Comparison of ENCODE assay signal across 8 cellular contexts in the genomic region with DNA sequence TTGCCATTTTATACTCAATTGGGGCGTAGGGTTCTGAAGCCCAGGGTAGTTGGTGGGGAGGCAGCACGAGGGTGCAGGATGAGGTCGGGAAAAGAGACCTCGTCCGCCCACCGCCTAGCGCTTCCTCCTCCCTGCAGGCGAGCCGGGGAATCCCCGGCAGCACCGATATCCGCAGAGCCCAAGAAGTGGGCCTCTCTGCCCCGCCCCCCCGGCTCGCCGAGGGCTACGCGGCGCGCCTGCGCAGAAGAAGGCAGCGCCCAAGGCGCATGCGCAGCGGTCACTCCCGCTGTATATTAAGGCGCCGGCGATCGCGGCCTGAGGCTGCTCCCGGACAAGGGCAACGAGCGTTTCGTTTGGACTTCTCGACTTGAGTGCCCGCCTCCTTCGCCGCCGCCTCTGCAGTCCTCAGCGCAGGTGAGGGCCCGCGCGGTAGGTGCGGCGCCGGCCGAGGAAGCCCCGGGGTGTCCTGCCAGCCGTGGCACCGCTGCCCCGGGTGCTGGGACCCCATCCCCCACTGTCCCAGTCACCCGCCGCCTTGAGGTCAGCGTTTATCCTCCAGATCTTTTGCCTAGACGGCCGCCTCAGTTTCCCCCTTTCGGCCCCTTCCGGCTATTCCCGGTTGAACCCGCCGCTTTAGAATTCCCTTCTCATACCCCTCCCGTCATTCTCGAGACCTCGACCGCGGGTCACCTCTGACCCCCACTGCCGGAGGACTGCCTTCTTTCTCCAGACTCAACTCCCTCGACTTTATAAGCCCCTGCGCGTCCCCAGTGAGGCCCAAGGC. TPM values are rescaled to one million over a fixed set of nuclear protein-coding genes. Genes with fewer than 3 reads are reported as not detected.
DNase-seq lines count a peak whose midpoint lies in the region; ATAC-seq and TF ChIP-seq lines count a peak whose summit lies in the region.

Gene ALAS1 (plus strand): TSS at position 319 of the 784 bp plus-strand sequence. CDS start 1,082 bp downstream, outside the sequence.

- H3K27ac Mint-ChIP-seq in HFFc6 (peak within 1 kb of the TSS; percentile 81), glutamatergic neuron (ENCODE audit: unreplicated experiment) (peak within 1 kb of the TSS; percentile 73), osteocyte (ENCODE audit: unreplicated experiment) (peak within 1 kb of the TSS; percentile 88)
- peak within 1 kb of the TSS; percentile 89 to 98 for H3K27ac Mint-ChIP-seq in activated naive CD4-positive, alpha-beta T cell treated with anti-CD3 and anti-CD28 coated beads, Interleukin-2, amount 50 U/mL, for 72 hours

- CTCF ChIA-PET in GM10248 (lab: Yijun Ruan, JAX): interaction anchor here (1.2 to 1.8 kb wide), 5 partner anchors 14 to 141 kb away, joined by 4 to 7 read pairs (median 4); no protein-coding TSS in a partner anchor

- no peak for TF ChIP-seq CTCF in GM10248 (IDR thresholded peaks at IDR 0.05; ENCODE audit: control extremely low read depth, extremely low read depth, low read depth, missing control alignments)
- peak; percentile 36 for TF ChIP-seq CTCF in HFFc6 (IDR thresholded peaks at IDR 0.05)
- TF ChIP-seq CTCF in NB4 (IDR thresholded peaks at IDR 0.05; ENCODE audit: low read depth, low read length): no peak
- TF ChIP-seq CTCF in glutamatergic neuron (IDR thresholded peaks at IDR 0.05; ENCODE audit: partially characterized antibody, unreplicated experiment): peak; percentile 34
- TF ChIP-seq CTCF in osteocyte (IDR thresholded peaks at IDR 0.05): no peak
- peak; percentile 46 for TF ChIP-seq CTCF in thoracic aorta (IDR thresholded peaks at IDR 0.05)

- POLR2A ChIA-PET in GM10248 (lab: Yijun Ruan, JAX): no interaction called here

- H3K4me3 Mint-ChIP-seq in HFFc6: peak within 1 kb of the TSS; percentile 94
- peak within 1 kb of the TSS; percentile 99 for H3K4me3 Mint-ChIP-seq in glutamatergic neuron (ENCODE audit: unreplicated experiment)
- H3K4me3 Mint-ChIP-seq in osteocyte (ENCODE audit: unreplicated experiment): peak within 1 kb of the TSS; percentile 98

- peaks cover 43% of the 10 kb centered on the region for H3K4me1 Mint-ChIP-seq in HFFc6 (ENCODE audit: low read depth)
- H3K4me1 Mint-ChIP-seq in glutamatergic neuron (ENCODE audit: low read depth, unreplicated experiment): peaks cover 13% of the 10 kb centered on the region
- peaks cover 24% of the 10 kb centered on the region for H3K4me1 Mint-ChIP-seq in osteocyte (ENCODE audit: unreplicated experiment)

- H3K9me3 ChIP-seq in thoracic aorta: no peaks in the 10 kb centered on the region

- DNase-seq in GM10248 (ENCODE audit: extremely low spot score) (peak; percentile 99), HFFc6 (peak; percentile 74), NB4 (ENCODE audit: low read depth) (peak; percentile 91), SKM-1 (lab: John Stamatoyannopoulos, UW; ENCODE audit: unreplicated experiment) (peak; percentile 88), glutamatergic neuron (peak; percentile 93), osteocyte (ENCODE audit: extremely low spot score, unreplicated experiment) (peak; percentile 98), thoracic aorta (ENCODE audit: low spot score) (peak; percentile 59)
- DNase-seq in activated naive CD4-positive, alpha-beta T cell treated with anti-CD3 and anti-CD28 coated beads, Interleukin-2, amount 50 U/mL, for 72 hours (ENCODE audit: low spot score in 2 of 2): peak; percentile 97 to 98

- peaks cover 20% of the 10 kb centered on the region for H3K36me3 Mint-ChIP-seq in HFFc6 (ENCODE audit: low read depth)
- H3K36me3 Mint-ChIP-seq in activated naive CD4-positive, alpha-beta T cell treated with anti-CD3 and anti-CD28 coated beads, Interleukin-2, amount 50 U/mL, for 72 hours: peaks cover 25 to 36% of the 10 kb centered on the region in 2 donors
- H3K36me3 Mint-ChIP-seq in glutamatergic neuron (ENCODE audit: unreplicated experiment): no peaks in the 10 kb centered on the region
- H3K36me3 Mint-ChIP-seq in osteocyte (ENCODE audit: unreplicated experiment): peaks cover 14% of the 10 kb centered on the region

- H3K4me1 ChIP-seq in thoracic aorta (ENCODE audit: control insufficient read depth in 1 of 2, low read depth in 2 of 2): peaks cover 16 to 28% of the 10 kb centered on the region in 2 donors

- H3K27me3 Mint-ChIP-seq in HFFc6 (ENCODE audit: insufficient read depth) (peaks cover 9% of the 10 kb centered on the region), glutamatergic neuron (ENCODE audit: unreplicated experiment) (peaks cover 7% of the 10 kb centered on the region), osteocyte (ENCODE audit: unreplicated experiment) (no peaks in the 10 kb centered on the region)

- H3K36me3 ChIP-seq in thoracic aorta: peaks cover 9% of the 10 kb centered on the region

- H3K27me3 ChIP-seq in thoracic aorta (replicated peaks; ENCODE audit: insufficient read depth): no peaks in the 10 kb centered on the region

- ATAC-seq in activated naive CD4-positive, alpha-beta T cell treated with anti-CD3 and anti-CD28 coated beads, Interleukin-2, amount 50 U/mL, for 72 hours: peak; percentile 92 to 96
- peak; percentile 72 for ATAC-seq in thoracic aorta (ENCODE audit: insufficient number of reproducible peaks, low FRiP score, low read depth)

- peak within 1 kb of the TSS; percentile 57 to 59 for H3K27ac ChIP-seq in thoracic aorta

- TF ChIP-seq POLR2A in NB4 (IDR thresholded peaks at IDR 0.05; ENCODE audit: extremely low read depth, insufficient read length): peak; percentile 96

- H3K9me3 Mint-ChIP-seq in HFFc6 (no peaks in the 10 kb centered on the region), glutamatergic neuron (ENCODE audit: unreplicated experiment) (peaks cover 4% of the 10 kb centered on the region), osteocyte (ENCODE audit: unreplicated experiment) (no peaks in the 10 kb centered on the region)
- no peaks in the 10 kb centered on the region for H3K9me3 Mint-ChIP-seq in activated naive CD4-positive, alpha-beta T cell treated with anti-CD3 and anti-CD28 coated beads, Interleukin-2, amount 50 U/mL, for 72 hours

- H3K4me3 ChIP-seq in NB4 (ENCODE audit: low read depth, low read length) (peak within 1 kb of the TSS; percentile 89), thoracic aorta (peak within 1 kb of the TSS; percentile 94)

RNA-seq across cellular contexts. Expression of gene ALAS1, which starts in this region (rescaled TPM):
- 10 to 100 TPM; 31.5 to 39.1 (median 35.1) TPM for total RNA-seq in HFFc6 (2021; fragmentation: NEBNext Ultra II Directional; extraction: Animal tissue kit (Norgen Biotek cat#: 25700))
- 10 to 100 TPM; 56.1 to 72.0 TPM for total RNA-seq in activated naive CD4-positive, alpha-beta T cell treated with anti-CD3 and anti-CD28 coated beads, Interleukin-2, amount 50 U/mL, for 72 hours
- total RNA-seq in glutamatergic neuron (ENCODE audit: unreplicated experiment) (41.7 TPM), osteocyte (34.8 and 36.2 TPM in 2 replicates), thoracic aorta (10 to 100 TPM; 28.4 to 33.3 TPM)

Comparison
In these comparisons a context has a peak if more than half of its experiments do, and no peak if none do; other contexts are left out.
1. Peak in every context shown above with its lines: DNase-seq, ATAC-seq, H3K4me3 ChIP-seq and H3K27ac ChIP-seq.
2. CTCF ChIP-seq: peak in HFFc6 (single experiment), glutamatergic neuron (single experiment) and thoracic aorta (single experiment); none in GM10248 (single experiment), NB4 (single experiment) and osteocyte (single experiment).